20 cellular contexts compared by ENCODE assay signal in genomic region chr7:41292457-41292856, GRCh38.
DNase-seq lines count a peak whose midpoint lies in the region; ATAC-seq and TF ChIP-seq lines count a peak whose summit lies in the region.
"Had no signal": no experiment of that assay in that cellular context is flagged by ENCODE, and none has a peak within 500 bp of the region (broad histone marks: within the 10 kb centered on the region; RNA-seq: fewer than 3 reads in every experiment).

No MANE protein-coding gene starts in this region.

- H3K27me3 ChIP-seq in RWPE2 (ENCODE audit: insufficient read depth, poor library complexity, severe bottlenecking) (no peaks in the 10 kb centered on the region), Peyer's patch (no peaks in the 10 kb centered on the region)
- H3K27me3 ChIP-seq: cardiac muscle cell had no signal

- H3K4me1 ChIP-seq in RWPE2 (ENCODE audit: insufficient read depth, poor library complexity, severe bottlenecking) = peaks cover 13% of the 10 kb centered on the region
- no peaks in the 10 kb centered on the region for H3K4me1 ChIP-seq in Peyer's patch
- H3K4me1 ChIP-seq: A549 had no signal

- TF ChIP-seq CTCF in RWPE2 (IDR thresholded peaks at IDR 0.05; ENCODE audit: poor library complexity, severe bottlenecking) (no peak), fibroblast of mammary gland (conservative IDR thresholded peaks at IDR 0.05; ENCODE audit: control insufficient read depth, insufficient read depth, low read depth, low read length) (no peak), Peyer's patch (IDR thresholded peaks at IDR 0.05) (no peak)

- H3K27ac ChIP-seq in RWPE2 (ENCODE audit: poor library complexity, severe bottlenecking) (no peak overlapping the region), Peyer's patch (no peak overlapping the region)
- H3K27ac ChIP-seq: A549, cardiac muscle cell, KMS-11 had no signal

- DNase-seq in DMS53 (lab: John Stamatoyannopoulos, UW) = peak; percentile 91
- peak; percentile 61 for DNase-seq in LoVo (ENCODE audit: low spot score)
- DNase-seq in RWPE2 (ENCODE audit: low spot score) = no peak
- peak; percentile 19 for DNase-seq in fibroblast of mammary gland (ENCODE audit: low read depth)
- DNase-seq in NCI-H2227 treated with DMSO at 0.1 percent for 48 hours (lab: John Stamatoyannopoulos, UW) = no peak
- no peak for DNase-seq in Peyer's patch
- DNase-seq: activated CD4-positive, alpha-beta T cell treated with anti-CD3 and anti-CD28 coated beads for 36 hours; activated naive CD4-positive, alpha-beta T cell treated with Interleukin-2 at 50 U/mL for 16 hours; activated T-cell treated with anti-CD3 and anti-CD28 coated beads, Interleukin-2, amount 50 U/mL, for 48 hours; hypothalamus; NCI-H1105; NCI-H510A treated with DMSO at 0.1 percent for 48 hours; SIG-M5 had no signal

- ATAC-seq in RWPE2 (ENCODE audit: low read depth) (peak; percentile 88), GM18511 (IDR thresholded peaks at IDR 0.05; ENCODE audit: unreplicated experiment) (no peak), GM18505 (IDR thresholded peaks at IDR 0.05; ENCODE audit: unreplicated experiment) (no peak)
- ATAC-seq: A549; activated CD4-positive, alpha-beta T cell treated with anti-CD3 and anti-CD28 coated beads for 36 hours; HCT116 had no signal

- H3K36me3 ChIP-seq in RWPE2 (ENCODE audit: low read depth) (no peaks in the 10 kb centered on the region), Peyer's patch (no peaks in the 10 kb centered on the region)
- H3K36me3 ChIP-seq: cardiac muscle cell had no signal

- H3K9me3 ChIP-seq in RWPE2 (ENCODE audit: severe bottlenecking) (peaks cover 2% of the 10 kb centered on the region), Peyer's patch (no peaks in the 10 kb centered on the region)
- H3K9me3 ChIP-seq: A549 had no signal

- H3K4me3 ChIP-seq in RWPE2 (ENCODE audit: severe bottlenecking) (no peak overlapping the region), fibroblast of mammary gland (ENCODE audit: control insufficient read depth, low read depth, low read length) (no peak overlapping the region), Peyer's patch (no peak overlapping the region)
- H3K4me3 ChIP-seq: A549, cardiac muscle cell, lung had no signal

- TF ChIP-seq POLR2A in Peyer's patch (IDR thresholded peaks at IDR 0.05) (no peak), GM18505 (IDR thresholded peaks at IDR 0.05; ENCODE audit: borderline replicate concordance, extremely low read depth, insufficient read depth, insufficient read length) (no peak)

Comparison
In these comparisons a context has a peak if more than half of its experiments do, and no peak if none do; other contexts are left out.
1. DNase-seq: peak in DMS53 (single experiment), LoVo (single experiment) and fibroblast of mammary gland (single experiment); none in RWPE2 (single experiment), NCI-H2227 treated with DMSO at 0.1 percent for 48 hours (single experiment) and Peyer's patch (0 of 3).